ENCODE assay signal across 27 cellular contexts in the genomic region with DNA sequence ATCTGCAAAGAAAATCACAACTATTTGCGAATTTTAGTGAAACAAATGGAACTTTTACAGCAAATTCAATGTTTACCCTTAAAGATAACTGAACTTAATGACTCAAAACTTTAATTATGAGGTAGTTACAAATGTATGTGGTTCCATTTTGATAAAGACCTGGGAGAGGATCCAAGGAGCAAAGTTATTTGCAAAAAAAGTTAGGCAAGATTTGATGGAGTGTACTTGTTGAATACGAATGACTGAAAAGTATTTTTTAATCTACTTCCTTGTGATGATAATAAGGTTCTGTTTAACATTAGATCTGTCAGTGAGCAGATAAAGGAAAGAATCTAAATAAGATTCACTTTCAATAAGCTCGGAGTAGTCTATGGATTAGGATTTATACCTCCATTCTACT.
"Had no signal": no experiment of that assay in that cellular context is flagged by ENCODE, and none has a peak within 500 bp of the region (broad histone marks: within the 10 kb centered on the region; RNA-seq: fewer than 3 reads in every experiment).

No MANE protein-coding gene starts in this region.

- H3K4me3 ChIP-seq: coronary artery, gastroesophageal sphincter, lung, pancreas, smooth muscle cell, suprapubic skin, thyroid gland, upper lobe of left lung, uterus had no signal

- H3K4me1 ChIP-seq: gastroesophageal sphincter, suprapubic skin, thyroid gland, upper lobe of left lung, uterus had no signal

- ATAC-seq: gastroesophageal sphincter; left ventricle myocardium superior; pancreas; right cardiac atrium; stimulated activated naive CD8-positive, alpha-beta T cell treated with anti-CD3 and anti-CD28 coated beads, Interleukin-15, Interleukin-2, amounts not matched to agents 100 U/mL and 50 U/mL, for 24 hours had no signal

- H3K4me3 Mint-ChIP-seq: endodermal cell, immature natural killer cell, naive B cell, nephron had no signal

- H3K27me3 Mint-ChIP-seq: naive B cell, progenitor cell of endocrine pancreas had no signal

- H3K27me3 ChIP-seq: gastroesophageal sphincter, pancreas, suprapubic skin, thyroid gland, upper lobe of left lung, uterus had no signal

- DNase-seq: effector CD4-positive, alpha-beta T cell; endodermal cell; erythroblast; foreskin fibroblast; glutamatergic neuron; immature natural killer cell; kidney; left cardiac atrium; left ventricle myocardium superior; mesenchymal stem cell; naive B cell; occipital lobe; pancreas; right cardiac atrium; stimulated activated CD4-positive, alpha-beta T cell treated with anti-CD3 and anti-CD28 coated beads, Interleukin-2, amount 100 ng/mL, for 48 hours; stimulated activated naive CD8-positive, alpha-beta T cell treated with anti-CD3 and anti-CD28 coated beads, Interleukin-15, Interleukin-2, amounts not matched to agents 100 U/mL and 50 U/mL, for 24 hours; thyroid gland; upper lobe of left lung; uterus had no signal

- H3K4me2 ChIP-seq: smooth muscle cell had no signal

- H3K36me3 Mint-ChIP-seq: naive B cell had no signal

- H3K27ac Mint-ChIP-seq: endodermal cell, immature natural killer cell, naive B cell, progenitor cell of endocrine pancreas had no signal

- FAIRE-seq: endothelial cell of umbilical vein, pancreas had no signal

- H3K9me3 ChIP-seq: gastroesophageal sphincter, pancreas, suprapubic skin, thyroid gland, upper lobe of left lung, uterus had no signal

- H3K27ac ChIP-seq: coronary artery, gastroesophageal sphincter, pancreas, suprapubic skin, thyroid gland, upper lobe of left lung, uterus had no signal

- H3K36me3 ChIP-seq: gastroesophageal sphincter, pancreas, suprapubic skin, thyroid gland, upper lobe of left lung, uterus had no signal

- H3K4me1 Mint-ChIP-seq: endodermal cell, immature natural killer cell had no signal
